In genomic region chrX:135295238-135295943, GRCh38 we compare ENCODE assay signal across 8 cellular contexts. TPM values are rescaled to one million over a fixed set of nuclear protein-coding genes. Genes with fewer than 3 reads are reported as not detected.
DNase-seq lines count a peak whose midpoint lies in the region; ATAC-seq lines count a peak whose summit lies in the region.

No MANE protein-coding gene starts in this region.

- CTCF ChIA-PET in activated CD4-positive, alpha-beta memory T cell treated with anti-CD3 and anti-CD28 coated beads, Interleukin-2, amount 10 ng/mL, durations not matched to agents 7 days and 5 days (lab: Charles Lee): interaction anchor here (1.3 kb wide), 1 partner anchor 10 kb away, joined by 3 read pairs; no protein-coding TSS in a partner anchor

- peaks cover 16% of the 10 kb centered on the region for H3K36me3 Mint-ChIP-seq in activated CD4-positive, alpha-beta memory T cell treated with anti-CD3 and anti-CD28 coated beads, Interleukin-2, amount 10 ng/mL, durations not matched to agents 7 days and 5 days (ENCODE audit: low read depth)
- peaks cover 9% of the 10 kb centered on the region for H3K36me3 Mint-ChIP-seq in effector memory CD8-positive, alpha-beta T cell (ENCODE audit: insufficient read depth)

- peak; percentile 99 for ATAC-seq in GM18909 (IDR thresholded peaks at IDR 0.05; ENCODE audit: poor library complexity, unreplicated experiment)
- peak; percentile 98 for ATAC-seq in HG03139 (IDR thresholded peaks at IDR 0.05; ENCODE audit: unreplicated experiment)
- ATAC-seq in effector memory CD8-positive, alpha-beta T cell (replicated peaks): peak; percentile 99

- POLR2A ChIA-PET in activated CD4-positive, alpha-beta memory T cell treated with anti-CD3 and anti-CD28 coated beads, Interleukin-2, amount 10 ng/mL, durations not matched to agents 7 days and 5 days (lab: Charles Lee): no interaction called here

- peak overlapping the region; percentile 79 for H3K4me3 Mint-ChIP-seq in activated CD4-positive, alpha-beta memory T cell treated with anti-CD3 and anti-CD28 coated beads, Interleukin-2, amount 10 ng/mL, durations not matched to agents 7 days and 5 days
- H3K4me3 Mint-ChIP-seq in effector memory CD8-positive, alpha-beta T cell: peak overlapping the region; percentile 89

- H3K9me3 Mint-ChIP-seq in activated CD4-positive, alpha-beta memory T cell treated with anti-CD3 and anti-CD28 coated beads, Interleukin-2, amount 10 ng/mL, durations not matched to agents 7 days and 5 days: peaks cover 7% of the 10 kb centered on the region
- H3K9me3 Mint-ChIP-seq in effector memory CD8-positive, alpha-beta T cell: no peaks in the 10 kb centered on the region

- H3K27me3 ChIP-seq in mucosa of rectum (ENCODE audit: control insufficient read depth in 2 of 2, insufficient read depth in 2 of 2, low read length in 2 of 2): peaks cover 0 to 3% of the 10 kb centered on the region in 2 donors

- H3K36me3 ChIP-seq in mucosa of rectum (ENCODE audit: control insufficient read depth in 2 of 2, insufficient read depth in 2 of 2, low read length in 2 of 2): peaks cover 0 to 5% of the 10 kb centered on the region in 2 donors

- no peaks in the 10 kb centered on the region for H3K27me3 Mint-ChIP-seq in activated CD4-positive, alpha-beta memory T cell treated with anti-CD3 and anti-CD28 coated beads, Interleukin-2, amount 10 ng/mL, durations not matched to agents 7 days and 5 days
- H3K27me3 Mint-ChIP-seq in effector memory CD8-positive, alpha-beta T cell: no peaks in the 10 kb centered on the region

- H3K9ac ChIP-seq in mucosa of rectum (ENCODE audit: low read depth in 1 of 2, low read length in 2 of 2): peak overlapping the region in 1 of 2 donors; percentile 17

- peaks cover 3 to 7% of the 10 kb centered on the region in 2 donors for H3K9me3 ChIP-seq in mucosa of rectum (ENCODE audit: control insufficient read depth in 2 of 2, low read length in 2 of 2)

- peak overlapping the region; percentile 11 to 60 for H3K4me3 ChIP-seq in mucosa of rectum (ENCODE audit: low read length in 2 of 2)

- no peaks in the 10 kb centered on the region for H3K4me1 ChIP-seq in mucosa of rectum (ENCODE audit: control insufficient read depth in 2 of 2, insufficient read depth in 2 of 2, low read length in 2 of 2)

- H3K27ac ChIP-seq in mucosa of rectum (ENCODE audit: low read depth in 2 of 2, low read length in 2 of 2): no peak overlapping the region

- H3K4me1 Mint-ChIP-seq in activated CD4-positive, alpha-beta memory T cell treated with anti-CD3 and anti-CD28 coated beads, Interleukin-2, amount 10 ng/mL, durations not matched to agents 7 days and 5 days: peaks cover 25% of the 10 kb centered on the region
- H3K4me1 Mint-ChIP-seq in effector memory CD8-positive, alpha-beta T cell (ENCODE audit: low read depth in 2 of 2): peaks cover 7 to 11% of the 10 kb centered on the region in 2 donors

- peak overlapping the region; percentile 66 for H3K27ac Mint-ChIP-seq in activated CD4-positive, alpha-beta memory T cell treated with anti-CD3 and anti-CD28 coated beads, Interleukin-2, amount 10 ng/mL, durations not matched to agents 7 days and 5 days
- H3K27ac Mint-ChIP-seq in effector memory CD8-positive, alpha-beta T cell: peak overlapping the region; percentile 89

- peak; percentile 69 for DNase-seq in activated CD4-positive, alpha-beta memory T cell treated with anti-CD3 and anti-CD28 coated beads, Interleukin-2, amount 10 ng/mL, durations not matched to agents 7 days and 5 days
- peak; percentile 42 to 54 (median 45) for DNase-seq in effector memory CD8-positive, alpha-beta T cell
- peak; percentile 26 to 37 for DNase-seq in stimulated activated CD8-positive, alpha-beta memory T cell treated with anti-CD3 and anti-CD28 coated beads, Interleukin-7, amount 100 ng/mL, for 4 hours (ENCODE audit: low read depth in 2 of 2)
- DNase-seq in HCEC 1CT (no peak), NCI-H774 (lab: John Stamatoyannopoulos, UW) (no peak)

RNA-seq across cellular contexts. Expression of gene ETDC, which starts 13.9 kb away (rescaled TPM):
- total RNA-seq in activated CD4-positive, alpha-beta memory T cell treated with anti-CD3 and anti-CD28 coated beads, Interleukin-2, amount 10 ng/mL, durations not matched to agents 7 days and 5 days: not detected

RNA-seq across cellular contexts. Expression of gene ETDA, which starts 43.5 kb away (rescaled TPM):
- total RNA-seq in activated CD4-positive, alpha-beta memory T cell treated with anti-CD3 and anti-CD28 coated beads, Interleukin-2, amount 10 ng/mL, durations not matched to agents 7 days and 5 days: not detected

RNA-seq across cellular contexts. Expression of gene ZNF75D, which starts 48.5 kb away (rescaled TPM):
- 10 to 100 TPM; 11.8 to 11.9 TPM for total RNA-seq in activated CD4-positive, alpha-beta memory T cell treated with anti-CD3 and anti-CD28 coated beads, Interleukin-2, amount 10 ng/mL, durations not matched to agents 7 days and 5 days

RNA-seq across cellular contexts. Expression of gene ZNF449, which starts 49.2 kb away (rescaled TPM):
- total RNA-seq in activated CD4-positive, alpha-beta memory T cell treated with anti-CD3 and anti-CD28 coated beads, Interleukin-2, amount 10 ng/mL, durations not matched to agents 7 days and 5 days: 1 to 10 TPM; 4.7 to 4.8 TPM

Comparison
In these comparisons a context has a peak if more than half of its experiments do, and no peak if none do; other contexts are left out.
1. DNase-seq: peak in activated CD4-positive, alpha-beta memory T cell treated with anti-CD3 and anti-CD28 coated beads, Interleukin-2, amount 10 ng/mL, durations not matched to agents 7 days and 5 days (single experiment), effector memory CD8-positive, alpha-beta T cell (3 of 3) and stimulated activated CD8-positive, alpha-beta memory T cell treated with anti-CD3 and anti-CD28 coated beads, Interleukin-7, amount 100 ng/mL, for 4 hours (2 of 2); none in HCEC 1CT (single experiment) and NCI-H774 (single experiment).
2. Peak in every context shown above with its lines, with median percentiles within 50 percentile points of each other: ATAC-seq.